ENCODE assay signal across 3 cellular contexts in genomic region chr19:36040495-36040894, GRCh38.
TF ChIP-seq lines count a peak whose summit lies in the region.

No MANE protein-coding gene starts in this region.

TF ChIP-seq in A549, 52 proteins besides CTCF, POLR2A, EP300 and RAD21 (continued from another document):
- TF ChIP-seq, protein P1, sequence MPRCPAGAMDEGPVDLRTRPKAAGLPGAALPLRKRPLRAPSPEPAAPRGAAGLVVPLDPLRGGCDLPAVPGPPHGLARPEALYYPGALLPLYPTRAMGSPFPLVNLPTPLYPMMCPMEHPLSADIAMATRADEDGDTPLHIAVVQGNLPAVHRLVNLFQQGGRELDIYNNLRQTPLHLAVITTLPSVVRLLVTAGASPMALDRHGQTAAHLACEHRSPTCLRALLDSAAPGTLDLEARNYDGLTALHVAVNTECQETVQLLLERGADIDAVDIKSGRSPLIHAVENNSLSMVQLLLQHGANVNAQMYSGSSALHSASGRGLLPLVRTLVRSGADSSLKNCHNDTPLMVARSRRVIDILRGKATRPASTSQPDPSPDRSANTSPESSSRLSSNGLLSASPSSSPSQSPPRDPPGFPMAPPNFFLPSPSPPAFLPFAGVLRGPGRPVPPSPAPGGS (IDR thresholded peaks at IDR 0.05): no peak
- TF ChIP-seq NFE2L2 (conservative IDR thresholded peaks at IDR 0.05; ENCODE audit: low read length) (no peak), TP53 (CRISPR knock-in tag; IDR thresholded peaks at IDR 0.05) (no peak), ZFP36 (IDR thresholded peaks at IDR 0.05; ENCODE audit: borderline replicate concordance, partially characterized antibody) (no peak), NPAS2 (CRISPR knock-in tag; IDR thresholded peaks at IDR 0.05; ENCODE audit: borderline replicate concordance) (no peak), JUN (IDR thresholded peaks at IDR 0.05) (no peak)

TF ChIP-seq in HEK293, 187 proteins besides CTCF, POLR2A, EP300 and RAD21 (continued from another document):
- TF ChIP-seq, protein P2, sequence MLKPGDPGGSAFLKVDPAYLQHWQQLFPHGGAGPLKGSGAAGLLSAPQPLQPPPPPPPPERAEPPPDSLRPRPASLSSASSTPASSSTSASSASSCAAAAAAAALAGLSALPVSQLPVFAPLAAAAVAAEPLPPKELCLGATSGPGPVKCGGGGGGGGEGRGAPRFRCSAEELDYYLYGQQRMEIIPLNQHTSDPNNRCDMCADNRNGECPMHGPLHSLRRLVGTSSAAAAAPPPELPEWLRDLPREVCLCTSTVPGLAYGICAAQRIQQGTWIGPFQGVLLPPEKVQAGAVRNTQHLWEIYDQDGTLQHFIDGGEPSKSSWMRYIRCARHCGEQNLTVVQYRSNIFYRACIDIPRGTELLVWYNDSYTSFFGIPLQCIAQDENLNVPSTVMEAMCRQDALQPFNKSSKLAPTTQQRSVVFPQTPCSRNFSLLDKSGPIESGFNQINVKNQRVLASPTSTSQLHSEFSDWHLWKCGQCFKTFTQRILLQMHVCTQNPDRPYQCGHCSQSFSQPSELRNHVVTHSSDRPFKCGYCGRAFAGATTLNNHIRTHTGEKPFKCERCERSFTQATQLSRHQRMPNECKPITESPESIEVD (tag by site-specific recombination; IDR thresholded peaks at IDR 0.05): no peak
TF ChIP-seq in HEK293: peak in this region for 2.

TF ChIP-seq in WTC11, 78 proteins besides CTCF, POLR2A, EP300 and RAD21 (continued from another document):
- no peak for TF ChIP-seq SMAD4 (CRISPR knock-in tag; IDR thresholded peaks at IDR 0.05)
- no peak for TF ChIP-seq ZNF317 (CRISPR knock-in tag; IDR thresholded peaks at IDR 0.05; ENCODE audit: borderline replicate concordance, low read depth)
- TF ChIP-seq ESRRA (CRISPR knock-in tag; IDR thresholded peaks at IDR 0.05; ENCODE audit: borderline replicate concordance): no peak
